In the genomic region with DNA sequence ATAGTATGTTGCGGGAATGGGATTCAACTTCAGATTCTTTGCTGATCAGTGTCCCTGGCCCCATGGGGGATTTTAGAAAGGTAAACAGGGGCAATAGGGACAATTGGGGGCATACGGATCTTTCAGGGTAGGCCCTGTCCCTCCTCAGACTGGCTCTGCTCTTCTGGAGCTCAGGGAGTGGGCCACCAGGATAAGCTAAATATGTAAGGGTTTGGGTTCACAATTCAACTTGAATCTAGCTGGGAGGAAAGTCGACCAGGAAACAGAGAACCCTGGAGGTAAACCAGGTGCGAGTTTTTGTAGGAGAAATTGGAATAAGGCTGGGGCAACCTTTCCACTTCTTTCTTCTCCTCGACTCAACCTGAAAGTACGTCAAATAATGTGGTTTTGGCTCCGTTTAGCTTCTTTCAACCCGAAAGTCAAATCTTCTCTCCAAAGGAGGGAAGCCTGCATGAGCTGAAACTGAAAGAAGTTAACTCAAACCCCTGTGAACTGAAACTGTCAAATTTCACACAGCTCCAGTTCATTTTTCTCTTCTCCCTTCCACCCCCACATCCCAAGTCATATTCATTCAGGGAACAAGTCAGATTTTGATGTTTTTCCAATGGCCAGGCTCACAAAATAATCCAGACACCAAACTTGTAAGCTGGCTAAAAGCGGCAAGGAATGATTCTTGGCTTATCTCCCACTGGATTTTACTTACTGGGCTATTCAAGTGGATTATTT, we compare ENCODE assay signal across 1 cellular context.
TF ChIP-seq lines count a peak whose summit lies in the region.

No MANE protein-coding gene starts in this region.

TF ChIP-seq in GM12878, 131 proteins besides CTCF, POLR2A, EP300 and RAD21 (continued from another document and continues in another):
- TF ChIP-seq PML (IDR thresholded peaks at IDR 0.05; ENCODE audit: low read length) = peak; percentile 55; the same call in 1 of the 2 replicates
- peak; percentile 93 for TF ChIP-seq BCL11A (IDR thresholded peaks at IDR 0.05; ENCODE audit: low read depth, low read length)
- no peak for TF ChIP-seq KDM1A (IDR thresholded peaks at IDR 0.05; ENCODE audit: borderline replicate concordance)
- TF ChIP-seq, protein P1, sequence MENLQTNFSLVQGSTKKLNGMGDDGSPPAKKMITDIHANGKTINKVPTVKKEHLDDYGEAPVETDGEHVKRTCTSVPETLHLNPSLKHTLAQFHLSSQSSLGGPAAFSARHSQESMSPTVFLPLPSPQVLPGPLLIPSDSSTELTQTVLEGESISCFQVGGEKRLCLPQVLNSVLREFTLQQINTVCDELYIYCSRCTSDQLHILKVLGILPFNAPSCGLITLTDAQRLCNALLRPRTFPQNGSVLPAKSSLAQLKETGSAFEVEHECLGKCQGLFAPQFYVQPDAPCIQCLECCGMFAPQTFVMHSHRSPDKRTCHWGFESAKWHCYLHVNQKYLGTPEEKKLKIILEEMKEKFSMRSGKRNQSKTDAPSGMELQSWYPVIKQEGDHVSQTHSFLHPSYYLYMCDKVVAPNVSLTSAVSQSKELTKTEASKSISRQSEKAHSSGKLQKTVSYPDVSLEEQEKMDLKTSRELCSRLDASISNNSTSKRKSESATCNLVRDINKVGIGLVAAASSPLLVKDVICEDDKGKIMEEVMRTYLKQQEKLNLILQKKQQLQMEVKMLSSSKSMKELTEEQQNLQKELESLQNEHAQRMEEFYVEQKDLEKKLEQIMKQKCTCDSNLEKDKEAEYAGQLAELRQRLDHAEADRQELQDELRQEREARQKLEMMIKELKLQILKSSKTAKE (IDR thresholded peaks at IDR 0.05; ENCODE audit: low read depth, poor library complexity, severe bottlenecking) = peak; percentile 83
- TF ChIP-seq POLR2AphosphoS2 (IDR thresholded peaks at IDR 0.05; ENCODE audit: low read depth, low read length) = no peak
- no peak for TF ChIP-seq SIN3A (IDR thresholded peaks at IDR 0.05; ENCODE audit: low read depth, low read length)
- TF ChIP-seq BMI1 (IDR thresholded peaks at IDR 0.05; ENCODE audit: borderline replicate concordance) = peak; percentile 76
- TF ChIP-seq IKZF2 (IDR thresholded peaks at IDR 0.05) = peak; percentile 99 to 100
- TF ChIP-seq SIX5 (IDR thresholded peaks at IDR 0.05; ENCODE audit: low read depth, low read length, severe bottlenecking) = no peak
- TF ChIP-seq CBX5 (IDR thresholded peaks at IDR 0.05; ENCODE audit: low read depth) = 0 out of 2 replicates have a peak, but pooled peaks have one; percentile 42
- no peak for TF ChIP-seq FOS (IDR thresholded peaks at IDR 0.05; ENCODE audit: borderline replicate concordance, extremely low read depth, insufficient read length)
- peak; percentile 66 for TF ChIP-seq MEF2A (IDR thresholded peaks at IDR 0.05; ENCODE audit: insufficient read depth, low read depth, low read length)
- no peak for TF ChIP-seq CBX3 (IDR thresholded peaks at IDR 0.05; ENCODE audit: borderline replicate concordance, low read depth)
- TF ChIP-seq EGR1 (IDR thresholded peaks at IDR 0.05; ENCODE audit: borderline replicate concordance in 1 of 2, low read depth in 2 of 2, low read length in 2 of 2) = peak in 1 of 2 experiments; percentile 61; a peak in 1 of 3 replicates
- TF ChIP-seq STAT3 (IDR thresholded peaks at IDR 0.05; ENCODE audit: low read depth, low read length) = no peak
- TF ChIP-seq RUNX3 (IDR thresholded peaks at IDR 0.05; ENCODE audit: low read length) = peak; percentile 98
- no peak for TF ChIP-seq NRF1 (conservative IDR thresholded peaks at IDR 0.05; ENCODE audit: low read depth, low read length)
- no peak for TF ChIP-seq YBX1 (IDR thresholded peaks at IDR 0.05)
- TF ChIP-seq RBBP5 (conservative IDR thresholded peaks at IDR 0.05) = no peak
- TF ChIP-seq, protein P2, sequence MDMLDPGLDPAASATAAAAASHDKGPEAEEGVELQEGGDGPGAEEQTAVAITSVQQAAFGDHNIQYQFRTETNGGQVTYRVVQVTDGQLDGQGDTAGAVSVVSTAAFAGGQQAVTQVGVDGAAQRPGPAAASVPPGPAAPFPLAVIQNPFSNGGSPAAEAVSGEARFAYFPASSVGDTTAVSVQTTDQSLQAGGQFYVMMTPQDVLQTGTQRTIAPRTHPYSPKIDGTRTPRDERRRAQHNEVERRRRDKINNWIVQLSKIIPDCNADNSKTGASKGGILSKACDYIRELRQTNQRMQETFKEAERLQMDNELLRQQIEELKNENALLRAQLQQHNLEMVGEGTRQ (IDR thresholded peaks at IDR 0.05; ENCODE audit: borderline replicate concordance, low read depth, low read length) = no peak
- peak; percentile 77 for TF ChIP-seq ATF7 (IDR thresholded peaks at IDR 0.05; ENCODE audit: low read depth)
- no peak for TF ChIP-seq ASH2L (IDR thresholded peaks at IDR 0.05; ENCODE audit: borderline replicate concordance, low read depth)
- no peak for TF ChIP-seq NFYA (IDR thresholded peaks at IDR 0.05; ENCODE audit: borderline replicate concordance, low read depth, low read length)
- TF ChIP-seq SMAD5 (IDR thresholded peaks at IDR 0.05; ENCODE audit: low read depth) = no peak
- TF ChIP-seq CHD4 (IDR thresholded peaks at IDR 0.05) = no peak
- no peak for TF ChIP-seq SRF (IDR thresholded peaks at IDR 0.05; ENCODE audit: low read depth in 2 of 2, low read length in 2 of 2)
- no peak for TF ChIP-seq TAF1 (IDR thresholded peaks at IDR 0.05; ENCODE audit: borderline replicate concordance, low read depth, low read length)
- TF ChIP-seq POLR2AphosphoS5 (IDR thresholded peaks at IDR 0.05; ENCODE audit: low read length) = no peak
- TF ChIP-seq MTA2 (IDR thresholded peaks at IDR 0.05; ENCODE audit: low read depth) = peak; percentile 95
- TF ChIP-seq, protein P3, sequence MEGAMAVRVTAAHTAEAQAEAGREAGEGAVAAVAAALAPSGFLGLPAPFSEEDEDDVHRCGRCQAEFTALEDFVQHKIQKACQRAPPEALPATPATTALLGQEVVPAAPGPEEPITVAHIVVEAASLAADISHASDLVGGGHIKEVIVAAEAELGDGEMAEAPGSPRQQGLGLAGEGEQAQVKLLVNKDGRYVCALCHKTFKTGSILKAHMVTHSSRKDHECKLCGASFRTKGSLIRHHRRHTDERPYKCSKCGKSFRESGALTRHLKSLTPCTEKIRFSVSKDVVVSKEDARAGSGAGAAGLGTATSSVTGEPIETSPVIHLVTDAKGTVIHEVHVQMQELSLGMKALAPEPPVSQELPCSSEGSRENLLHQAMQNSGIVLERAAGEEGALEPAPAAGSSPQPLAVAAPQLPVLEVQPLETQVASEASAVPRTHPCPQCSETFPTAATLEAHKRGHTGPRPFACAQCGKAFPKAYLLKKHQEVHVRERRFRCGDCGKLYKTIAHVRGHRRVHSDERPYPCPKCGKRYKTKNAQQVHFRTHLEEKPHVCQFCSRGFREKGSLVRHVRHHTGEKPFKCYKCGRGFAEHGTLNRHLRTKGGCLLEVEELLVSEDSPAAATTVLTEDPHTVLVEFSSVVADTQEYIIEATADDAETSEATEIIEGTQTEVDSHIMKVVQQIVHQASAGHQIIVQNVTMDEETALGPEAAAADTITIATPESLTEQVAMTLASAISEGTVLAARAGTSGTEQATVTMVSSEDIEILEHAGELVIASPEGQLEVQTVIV (IDR thresholded peaks at IDR 0.05; ENCODE audit: borderline replicate concordance, partially characterized antibody) = no peak
- TF ChIP-seq, protein P4, sequence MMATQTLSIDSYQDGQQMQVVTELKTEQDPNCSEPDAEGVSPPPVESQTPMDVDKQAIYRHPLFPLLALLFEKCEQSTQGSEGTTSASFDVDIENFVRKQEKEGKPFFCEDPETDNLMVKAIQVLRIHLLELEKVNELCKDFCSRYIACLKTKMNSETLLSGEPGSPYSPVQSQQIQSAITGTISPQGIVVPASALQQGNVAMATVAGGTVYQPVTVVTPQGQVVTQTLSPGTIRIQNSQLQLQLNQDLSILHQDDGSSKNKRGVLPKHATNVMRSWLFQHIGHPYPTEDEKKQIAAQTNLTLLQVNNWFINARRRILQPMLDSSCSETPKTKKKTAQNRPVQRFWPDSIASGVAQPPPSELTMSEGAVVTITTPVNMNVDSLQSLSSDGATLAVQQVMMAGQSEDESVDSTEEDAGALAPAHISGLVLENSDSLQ (IDR thresholded peaks at IDR 0.05) = no peak
- no peak for TF ChIP-seq RCOR1 (conservative IDR thresholded peaks at IDR 0.05; ENCODE audit: low read depth, low read length)
- TF ChIP-seq, protein P5, sequence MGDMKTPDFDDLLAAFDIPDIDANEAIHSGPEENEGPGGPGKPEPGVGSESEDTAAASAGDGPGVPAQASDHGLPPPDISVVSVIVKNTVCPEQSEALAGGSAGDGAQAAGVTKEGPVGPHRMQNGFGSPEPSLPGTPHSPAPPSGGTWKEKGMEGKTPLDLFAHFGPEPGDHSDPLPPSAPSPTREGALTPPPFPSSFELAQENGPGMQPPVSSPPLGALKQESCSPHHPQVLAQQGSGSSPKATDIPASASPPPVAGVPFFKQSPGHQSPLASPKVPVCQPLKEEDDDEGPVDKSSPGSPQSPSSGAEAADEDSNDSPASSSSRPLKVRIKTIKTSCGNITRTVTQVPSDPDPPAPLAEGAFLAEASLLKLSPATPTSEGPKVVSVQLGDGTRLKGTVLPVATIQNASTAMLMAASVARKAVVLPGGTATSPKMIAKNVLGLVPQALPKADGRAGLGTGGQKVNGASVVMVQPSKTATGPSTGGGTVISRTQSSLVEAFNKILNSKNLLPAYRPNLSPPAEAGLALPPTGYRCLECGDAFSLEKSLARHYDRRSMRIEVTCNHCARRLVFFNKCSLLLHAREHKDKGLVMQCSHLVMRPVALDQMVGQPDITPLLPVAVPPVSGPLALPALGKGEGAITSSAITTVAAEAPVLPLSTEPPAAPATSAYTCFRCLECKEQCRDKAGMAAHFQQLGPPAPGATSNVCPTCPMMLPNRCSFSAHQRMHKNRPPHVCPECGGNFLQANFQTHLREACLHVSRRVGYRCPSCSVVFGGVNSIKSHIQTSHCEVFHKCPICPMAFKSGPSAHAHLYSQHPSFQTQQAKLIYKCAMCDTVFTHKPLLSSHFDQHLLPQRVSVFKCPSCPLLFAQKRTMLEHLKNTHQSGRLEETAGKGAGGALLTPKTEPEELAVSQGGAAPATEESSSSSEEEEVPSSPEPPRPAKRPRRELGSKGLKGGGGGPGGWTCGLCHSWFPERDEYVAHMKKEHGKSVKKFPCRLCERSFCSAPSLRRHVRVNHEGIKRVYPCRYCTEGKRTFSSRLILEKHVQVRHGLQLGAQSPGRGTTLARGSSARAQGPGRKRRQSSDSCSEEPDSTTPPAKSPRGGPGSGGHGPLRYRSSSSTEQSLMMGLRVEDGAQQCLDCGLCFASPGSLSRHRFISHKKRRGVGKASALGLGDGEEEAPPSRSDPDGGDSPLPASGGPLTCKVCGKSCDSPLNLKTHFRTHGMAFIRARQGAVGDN (IDR thresholded peaks at IDR 0.05) = peak; percentile 35; the same call in 1 of the 2 replicates
- peak; percentile 89; the same call in 1 of the 2 replicates for TF ChIP-seq FOXM1 (IDR thresholded peaks at IDR 0.05; ENCODE audit: low read depth, low read length)
- 0 out of 2 replicates have a peak, but pooled peaks have one; percentile 45 for TF ChIP-seq MYB (IDR thresholded peaks at IDR 0.05; ENCODE audit: borderline replicate concordance, low read depth, low read length)
- no peak for TF ChIP-seq SUZ12 (IDR thresholded peaks at IDR 0.05; ENCODE audit: unreplicated experiment)
- peak; percentile 68 for TF ChIP-seq CBFB (IDR thresholded peaks at IDR 0.05; ENCODE audit: low read depth)
- TF ChIP-seq ZNF384 (IDR thresholded peaks at IDR 0.05; ENCODE audit: borderline replicate concordance, low read depth, low read length) = no peak
- TF ChIP-seq, protein P6, sequence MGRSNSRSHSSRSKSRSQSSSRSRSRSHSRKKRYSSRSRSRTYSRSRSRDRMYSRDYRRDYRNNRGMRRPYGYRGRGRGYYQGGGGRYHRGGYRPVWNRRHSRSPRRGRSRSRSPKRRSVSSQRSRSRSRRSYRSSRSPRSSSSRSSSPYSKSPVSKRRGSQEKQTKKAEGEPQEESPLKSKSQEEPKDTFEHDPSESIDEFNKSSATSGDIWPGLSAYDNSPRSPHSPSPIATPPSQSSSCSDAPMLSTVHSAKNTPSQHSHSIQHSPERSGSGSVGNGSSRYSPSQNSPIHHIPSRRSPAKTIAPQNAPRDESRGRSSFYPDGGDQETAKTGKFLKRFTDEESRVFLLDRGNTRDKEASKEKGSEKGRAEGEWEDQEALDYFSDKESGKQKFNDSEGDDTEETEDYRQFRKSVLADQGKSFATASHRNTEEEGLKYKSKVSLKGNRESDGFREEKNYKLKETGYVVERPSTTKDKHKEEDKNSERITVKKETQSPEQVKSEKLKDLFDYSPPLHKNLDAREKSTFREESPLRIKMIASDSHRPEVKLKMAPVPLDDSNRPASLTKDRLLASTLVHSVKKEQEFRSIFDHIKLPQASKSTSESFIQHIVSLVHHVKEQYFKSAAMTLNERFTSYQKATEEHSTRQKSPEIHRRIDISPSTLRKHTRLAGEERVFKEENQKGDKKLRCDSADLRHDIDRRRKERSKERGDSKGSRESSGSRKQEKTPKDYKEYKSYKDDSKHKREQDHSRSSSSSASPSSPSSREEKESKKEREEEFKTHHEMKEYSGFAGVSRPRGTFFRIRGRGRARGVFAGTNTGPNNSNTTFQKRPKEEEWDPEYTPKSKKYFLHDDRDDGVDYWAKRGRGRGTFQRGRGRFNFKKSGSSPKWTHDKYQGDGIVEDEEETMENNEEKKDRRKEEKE (IDR thresholded peaks at IDR 0.05) = no peak
- peak; percentile 68; the same call in 1 of the 2 replicates for TF ChIP-seq TCF3 (IDR thresholded peaks at IDR 0.05; ENCODE audit: borderline replicate concordance, insufficient read depth, low read depth, low read length)
- TF ChIP-seq LARP7 (IDR thresholded peaks at IDR 0.05) = no peak
- TF ChIP-seq, protein P7, sequence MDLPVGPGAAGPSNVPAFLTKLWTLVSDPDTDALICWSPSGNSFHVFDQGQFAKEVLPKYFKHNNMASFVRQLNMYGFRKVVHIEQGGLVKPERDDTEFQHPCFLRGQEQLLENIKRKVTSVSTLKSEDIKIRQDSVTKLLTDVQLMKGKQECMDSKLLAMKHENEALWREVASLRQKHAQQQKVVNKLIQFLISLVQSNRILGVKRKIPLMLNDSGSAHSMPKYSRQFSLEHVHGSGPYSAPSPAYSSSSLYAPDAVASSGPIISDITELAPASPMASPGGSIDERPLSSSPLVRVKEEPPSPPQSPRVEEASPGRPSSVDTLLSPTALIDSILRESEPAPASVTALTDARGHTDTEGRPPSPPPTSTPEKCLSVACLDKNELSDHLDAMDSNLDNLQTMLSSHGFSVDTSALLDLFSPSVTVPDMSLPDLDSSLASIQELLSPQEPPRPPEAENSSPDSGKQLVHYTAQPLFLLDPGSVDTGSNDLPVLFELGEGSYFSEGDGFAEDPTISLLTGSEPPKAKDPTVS (IDR thresholded peaks at IDR 0.05; ENCODE audit: low read depth, low read length) = no peak
- no peak for TF ChIP-seq WRNIP1 (IDR thresholded peaks at IDR 0.05; ENCODE audit: borderline replicate concordance, low read depth, low read length)
- TF ChIP-seq NR2F1 (conservative IDR thresholded peaks at IDR 0.05) = peak; percentile 66
